In genomic region chrX:43655151-43655676, GRCh38 we compare ENCODE assay signal across 8 cellular contexts. TPM values are rescaled to one million over a fixed set of nuclear protein-coding genes. Genes with fewer than 3 reads are reported as not detected.
A peak's percentile ranks its signal among the peaks of the same experiment; 100 is the strongest.
DNase-seq lines count a peak whose midpoint lies in the region; ATAC-seq, FAIRE-seq and TF ChIP-seq lines count a peak whose summit lies in the region.

No MANE protein-coding gene starts in this region.

- no peaks in the 10 kb centered on the region for H3K9me3 ChIP-seq in OCI-LY7 (ENCODE audit: low read length)
- H3K9me3 ChIP-seq in pancreas: no peaks in the 10 kb centered on the region

- H3K79me2 ChIP-seq in OCI-LY7 (ENCODE audit: insufficient read depth, low read depth, low read length): no peaks in the 10 kb centered on the region

- peak overlapping the region; percentile 60 for H3K4me2 ChIP-seq in OCI-LY7 (ENCODE audit: low read length)

- ATAC-seq in GM19023 (IDR thresholded peaks at IDR 0.05; ENCODE audit: unreplicated experiment) (peak; percentile 18), left ventricle myocardium superior (peak; percentile 50), pancreas (peak; percentile 29 to 59 (median 50)), GM19467 (IDR thresholded peaks at IDR 0.05; ENCODE audit: unreplicated experiment) (no peak), HG03469 (IDR thresholded peaks at IDR 0.05; ENCODE audit: unreplicated experiment) (no peak)

- no TSS peak for BruUV-seq in OCI-LY7 (replicated peaks; lab: Mats Ljungman, UMichigan)

- H3K4me1 ChIP-seq in OCI-LY7 (ENCODE audit: insufficient read depth, low read length, poor library complexity, severe bottlenecking): peaks cover 3% of the 10 kb centered on the region
- H3K4me1 ChIP-seq in pancreas: no peaks in the 10 kb centered on the region

- peak overlapping the region; percentile 63 for H3K27ac ChIP-seq in 22Rv1
- H3K27ac ChIP-seq in OCI-LY7 (ENCODE audit: low read depth, low read length, poor library complexity, severe bottlenecking): no peak overlapping the region
- H3K27ac ChIP-seq in pancreas: peak overlapping the region; percentile 54 to 84 (median 76)

- CTCF ChIA-PET in OCI-LY7 (lab: Charles Lee; ENCODE audit: unreplicated experiment): no interaction called here

- no peaks in the 10 kb centered on the region for H3K27me3 ChIP-seq in pancreas

- FAIRE-seq in pancreas (lab: Jason Lieb, UNC): no peak

- no peaks in the 10 kb centered on the region for H3K9me2 ChIP-seq in OCI-LY7 (ENCODE audit: insufficient read depth, low read length)

- no peak overlapping the region for H2AFZ ChIP-seq in OCI-LY7 (ENCODE audit: low read length)

- H3K36me3 ChIP-seq in OCI-LY7 (ENCODE audit: insufficient read depth, low read length) (no peaks in the 10 kb centered on the region), pancreas (no peaks in the 10 kb centered on the region)

- 0 to 47% methylated on average over 40 of the region's 40 CpGs for WGBS in pancreas, 2 donors

- POLR2A ChIA-PET in OCI-LY7 (lab: Charles Lee): no interaction called here

- no peaks in the 10 kb centered on the region for H4K20me1 ChIP-seq in OCI-LY7 (ENCODE audit: insufficient read depth, low read length)

- H3K4me3 ChIP-seq in OCI-LY7 (ENCODE audit: low read depth, low read length, poor library complexity, severe bottlenecking) (peak overlapping the region; percentile 63), pancreas (peak overlapping the region; percentile 35 to 61 (median 48))

- DNase-seq in OCI-LY7 (ENCODE audit: low spot score) (no peak), amniotic stem cell (lab: John Stamatoyannopoulos, UW) (peak; percentile 4), left ventricle myocardium superior (peak; percentile 59), pancreas (peak in 5 of 6 donors; percentile 23 to 66 (median 50))

- intact Hi-C loops in OCI-LY7 (cut with micrococcal nuclease; ENCODE audit: unreplicated experiment): no loop called here
- intact Hi-C loops in left ventricle myocardium superior (cut with micrococcal nuclease): loop anchor here (5.0 kb wide), 1 partner anchor 57 kb away; no protein-coding TSS in a partner anchor
- intact Hi-C loops in pancreas (cut with DNase I): no loop called here

- peak; percentile 10; the same call in 1 of the 2 replicates for TF ChIP-seq CTCF in 22Rv1 (IDR thresholded peaks at IDR 0.05)
- 0 out of 2 replicates have a peak, but pooled peaks have one; percentile 4 for TF ChIP-seq CTCF in OCI-LY7 (conservative IDR thresholded peaks at IDR 0.05; ENCODE audit: low read length)
- TF ChIP-seq CTCF in pancreas (IDR thresholded peaks at IDR 0.05): no peak

RNA-seq across cellular contexts. Expression of gene MAOA, which starts 0.9 kb away (rescaled TPM):
- total RNA-seq in OCI-LY7 (2014; rRNA removed; shearing (Covaris generic)): not detected in 2 replicates
- total RNA-seq in OCI-LY7 (2022) (0.09 TPM in 1 of 2 replicates, not detected in the other), left ventricle myocardium superior (103 TPM), pancreas (100 to 1,000 TPM in 1 of 6 donors, 10 to 100 TPM in 5; 26.3 to 106 (median 53.4) TPM)
- 10 to 100 TPM; 17.1 to 37.5 TPM for polyA plus RNA-seq in pancreas

Comparison
In these comparisons a context has a peak if more than half of its experiments do, and no peak if none do; other contexts are left out.
1. CTCF ChIP-seq: peak in 22Rv1 (single experiment) and OCI-LY7 (single experiment); none in pancreas (0 of 4).
2. ATAC-seq: peak in GM19023 (single experiment), left ventricle myocardium superior (single experiment) and pancreas (4 of 4); none in GM19467 (single experiment) and HG03469 (single experiment).
3. RNA of gene MAOA, which starts 0.9 kb away (total RNA-seq): 103 TPM in left ventricle myocardium superior (single experiment) and 26.3 to 106 TPM in pancreas; 0.09 TPM in OCI-LY7; every median in the first group is over 10 times any median in the second.